In genomic region chr5:97090944-97091343, GRCh38 we compare ENCODE assay signal across 7 cellular contexts. TPM values are rescaled to one million over a fixed set of nuclear protein-coding genes. Genes with fewer than 3 reads are reported as not detected.
"Had no signal": no experiment of that assay in that cellular context is flagged by ENCODE, and none has a peak within 500 bp of the region (broad histone marks: within the 10 kb centered on the region; RNA-seq: fewer than 3 reads in every experiment).

No MANE protein-coding gene starts in this region.

- ATAC-seq: GM12878 had no signal

- H3K4me3 ChIP-seq: GM12878 had no signal

- FAIRE-seq: G401.6, GM12878, GM12891, GM12892, GM19239 had no signal

- DNase-seq: GDM1, GF-D8 had no signal

RNA-seq across cellular contexts. Expression of gene LIX1, which starts 51.5 kb away (rescaled TPM):
- total RNA-seq: GM12878 had no signal
